ENCODE assay signal across 15 cellular contexts in the genomic region with DNA sequence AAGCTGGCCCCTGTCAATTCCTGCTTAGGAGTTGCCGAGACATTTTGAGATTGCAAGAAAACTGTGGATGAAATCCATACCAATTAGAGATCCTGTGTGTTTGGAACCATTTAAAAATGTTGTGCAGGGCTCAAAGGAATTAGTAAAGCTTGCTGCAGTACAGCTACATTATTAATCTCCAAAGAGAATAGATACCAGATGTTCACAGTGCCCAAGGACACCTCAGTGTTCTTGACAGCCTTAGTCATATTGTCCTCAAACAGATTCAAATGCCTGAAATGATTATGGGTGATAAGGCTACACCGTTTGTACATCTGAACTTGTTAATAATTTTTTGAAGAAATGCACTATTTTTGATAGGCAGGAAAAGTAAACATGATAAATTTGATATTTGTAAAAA.
"Had no signal": no experiment of that assay in that cellular context is flagged by ENCODE, and none has a peak within 500 bp of the region (broad histone marks: within the 10 kb centered on the region; RNA-seq: fewer than 3 reads in every experiment).

No MANE protein-coding gene starts in this region.

- H2AFZ ChIP-seq: parathyroid adenoma had no signal

- H3K36me3 Mint-ChIP-seq: naive B cell had no signal

- H3K27ac Mint-ChIP-seq: activated naive CD8-positive, alpha-beta T cell treated with anti-CD3 and anti-CD28 coated beads, Interleukin-2, amount 50 U/mL, for 24 hours; effector memory CD8-positive, alpha-beta T cell; naive B cell had no signal

- ATAC-seq: activated naive CD8-positive, alpha-beta T cell treated with anti-CD3 and anti-CD28 coated beads, Interleukin-2, amount 50 U/mL, for 24 hours; effector memory CD8-positive, alpha-beta T cell had no signal

- H3K9ac ChIP-seq: parathyroid adenoma had no signal

- H3K9me3 ChIP-seq: ascending aorta, breast epithelium, thyroid gland, uterus had no signal

- H3K79me2 ChIP-seq: parathyroid adenoma had no signal

- H3K4me3 Mint-ChIP-seq: activated naive CD8-positive, alpha-beta T cell treated with anti-CD3 and anti-CD28 coated beads, Interleukin-2, amount 50 U/mL, for 24 hours; effector memory CD8-positive, alpha-beta T cell; naive B cell had no signal

- H3K36me3 ChIP-seq: breast epithelium, thyroid gland, uterus had no signal

- H3K27me3 ChIP-seq: ascending aorta, breast epithelium, thyroid gland, uterus had no signal

- H3K27ac ChIP-seq: ascending aorta, breast epithelium, parathyroid adenoma, thyroid gland, uterus had no signal

- H3K4me3 ChIP-seq: ascending aorta, breast epithelium, lung, thyroid gland, uterus had no signal

- H3K4me1 ChIP-seq: ascending aorta, breast epithelium, parathyroid adenoma, thyroid gland, uterus had no signal

- H3K9me3 Mint-ChIP-seq: activated naive CD8-positive, alpha-beta T cell treated with anti-CD3 and anti-CD28 coated beads, Interleukin-2, amount 50 U/mL, for 24 hours; naive B cell had no signal

- H3K4me1 Mint-ChIP-seq: activated naive CD8-positive, alpha-beta T cell treated with anti-CD3 and anti-CD28 coated beads, Interleukin-2, amount 50 U/mL, for 24 hours; naive B cell had no signal

- DNase-seq: activated CD4-positive, CD25-positive, alpha-beta regulatory T cell treated with anti-CD3 and anti-CD28 coated beads, Interleukin-2, amount 50 U/mL, for 72 hours; activated naive CD4-positive, alpha-beta T cell treated with Interleukin-2 at 50 U/mL for 16 hours; activated naive CD8-positive, alpha-beta T cell treated with anti-CD3 and anti-CD28 coated beads, Interleukin-2, amount 50 U/mL, for 24 hours; activated T-cell treated with anti-CD3 and anti-CD28 coated beads for 4 hours; dermis blood vessel endothelial cell; effector memory CD8-positive, alpha-beta T cell; naive B cell; stimulated activated CD4-positive, alpha-beta T cell treated with anti-CD3 and anti-CD28 coated beads, Interleukin-2, amount 100 ng/mL, for 24 hours; T-helper 9 cell; thyroid gland; uterus had no signal
